Comparison of ENCODE assay signal across 19 cellular contexts in the genomic region with DNA sequence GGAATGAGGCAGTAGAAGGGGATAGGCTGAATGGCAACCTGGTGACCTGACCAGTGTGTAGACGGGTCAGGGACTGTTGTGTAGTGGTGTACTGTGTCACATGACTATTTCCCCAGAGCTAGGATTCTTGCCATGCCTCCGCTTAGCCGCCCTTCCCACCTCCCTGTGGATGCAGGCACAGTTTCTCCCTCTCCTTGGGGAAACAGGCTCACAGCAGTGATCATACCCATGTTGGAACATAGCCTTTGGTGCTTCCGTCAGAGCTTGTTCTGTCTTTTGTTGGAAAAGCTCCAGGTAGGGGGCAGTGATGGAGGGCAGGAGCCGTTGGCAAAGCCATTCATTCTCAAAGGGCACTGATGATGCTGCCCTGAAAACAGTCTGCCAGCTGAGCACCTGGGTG. TPM values are rescaled to one million over a fixed set of nuclear protein-coding genes. Genes with fewer than 3 reads are reported as not detected.
A peak's percentile ranks its signal among the peaks of the same experiment; 100 is the strongest.
DNase-seq lines count a peak whose midpoint lies in the region; ATAC-seq, FAIRE-seq and TF ChIP-seq lines count a peak whose summit lies in the region.
"Had no signal": no experiment of that assay in that cellular context is flagged by ENCODE, and none has a peak within 500 bp of the region (broad histone marks: within the 10 kb centered on the region; RNA-seq: fewer than 3 reads in every experiment).

No MANE protein-coding gene starts in this region.

- H3K27me3 ChIP-seq in K562 (ENCODE audit: control insufficient read depth in 2 of 2, insufficient read depth in 2 of 2, low read length in 2 of 2) = no peaks in the 10 kb centered on the region
- no peaks in the 10 kb centered on the region for H3K27me3 ChIP-seq in rectal smooth muscle tissue (ENCODE audit: control insufficient read depth, insufficient read depth, low read length)
- H3K27me3 ChIP-seq: dorsolateral prefrontal cortex, esophagus squamous epithelium, tibial artery had no signal

- no peaks in the 10 kb centered on the region for H3K79me2 ChIP-seq in K562 (ENCODE audit: control insufficient read depth, insufficient read depth, low read length)

- H3K27ac ChIP-seq in K562 (ENCODE audit: extremely low read depth, low read depth, low read length) (no peak overlapping the region), rectal smooth muscle tissue (ENCODE audit: low read depth, low read length) (peak overlapping the region; percentile 14)
- H3K27ac ChIP-seq: esophagus squamous epithelium, tibial artery had no signal

- H3K9ac ChIP-seq in K562 (ENCODE audit: insufficient read depth in 1 of 2, low read depth in 2 of 2, low read length in 2 of 2) (no peak overlapping the region), rectal smooth muscle tissue (ENCODE audit: low read length) (no peak overlapping the region)

- TF ChIP-seq RAD21 in K562 (CRISPR knock-in tag; conservative IDR thresholded peaks at IDR 0.05 in 1 of 2, IDR thresholded peaks at IDR 0.05 in 1 of 2) = no peak

- no peak for TF ChIP-seq EP300 in K562 (IDR thresholded peaks at IDR 0.05; ENCODE audit: low read length)

- no peaks in the 10 kb centered on the region; a peak in 2 of 5 replicates for H3K4me1 ChIP-seq in K562 (replicated peaks in 1 of 2; ENCODE audit: control insufficient read depth in 2 of 2, insufficient read depth in 2 of 2, low read length in 2 of 2)
- H3K4me1 ChIP-seq in rectal smooth muscle tissue (ENCODE audit: control insufficient read depth, insufficient read depth, low read length) = peaks cover 4% of the 10 kb centered on the region
- H3K4me1 ChIP-seq: esophagus squamous epithelium, tibial artery had no signal

- H3K36me3 ChIP-seq in K562 (ENCODE audit: control insufficient read depth, insufficient read depth, low read length) = peaks cover 65% of the 10 kb centered on the region
- H3K36me3 ChIP-seq in rectal smooth muscle tissue (ENCODE audit: control insufficient read depth, insufficient read depth, low read length) = peaks cover 25% of the 10 kb centered on the region

- no peak overlapping the region for H3K4me2 ChIP-seq in K562 (ENCODE audit: insufficient read depth, low read length)

- WGBS in K562 (ENCODE audit: insufficient coverage, low coverage, missing lambda C conversion rate) = 87% methylated on average over 5 of the region's 5 CpGs

- DNase-seq in NCI-H2196 treated with DMSO at 0.1 percent for 48 hours (lab: John Stamatoyannopoulos, UW; ENCODE audit: unreplicated experiment) (peak; percentile 16), K562 (ENCODE audit: extremely low read depth in 1 of 4, low spot score in 3 of 4) (no peak), left ventricle myocardium superior (peak; percentile 58), NCI-H2171 (lab: John Stamatoyannopoulos, UW) (no peak), NCI-H1105 treated with DMSO at 0.1 percent for 48 hours (lab: John Stamatoyannopoulos, UW) (no peak), GM10248 (ENCODE audit: extremely low spot score) (no peak)
- DNase-seq: activated CD4-positive, CD25-positive, alpha-beta regulatory T cell treated with anti-CD3 and anti-CD28 coated beads, Interleukin-2, amount 50 U/mL, for 72 hours; AML-193; Calu3; dorsolateral prefrontal cortex; esophagus squamous epithelium; HCEC 1CT; mucosa of descending colon; NCI-H446; small intestine had no signal

- H3K4me3 ChIP-seq in K562 (no peak overlapping the region), rectal smooth muscle tissue (ENCODE audit: low read length) (no peak overlapping the region)
- H3K4me3 ChIP-seq: dorsolateral prefrontal cortex, esophagus squamous epithelium, mucosa of descending colon, tibial artery had no signal

- no peaks in the 10 kb centered on the region for H3K9me3 ChIP-seq in K562 (replicated peaks; ENCODE audit: control insufficient read depth, insufficient read depth, low read depth, low read length)
- H3K9me3 ChIP-seq: esophagus squamous epithelium, mucosa of descending colon, tibial artery had no signal

- BruUV-seq in K562 (replicated peaks; lab: Mats Ljungman, UMichigan) = no TSS peak

- ATAC-seq in K562 (no peak), left ventricle myocardium superior (peak; percentile 87), GM18498 (IDR thresholded peaks at IDR 0.05; ENCODE audit: unreplicated experiment) (no peak)
- ATAC-seq: mucosa of descending colon had no signal

- POLR2A ChIA-PET in K562 (lab: Yijun Ruan, JAX) = interaction anchor here (0.8 kb wide), 2 partner anchors 12 to 15 kb away, joined by 3 read pairs; no protein-coding TSS in a partner anchor
- POLR2A ChIA-PET in GM10248 (lab: Yijun Ruan, JAX) = interaction anchor here (0.7 kb wide), 1 partner anchor 12 kb away, joined by 3 read pairs; no protein-coding TSS in a partner anchor

- intact Hi-C loops in K562 (cut with micrococcal nuclease) = no loop called here
- intact Hi-C loops in left ventricle myocardium superior (cut with micrococcal nuclease) = no loop called here

- in situ Hi-C loops in K562 (cut with MboI) = no loop called here

- no peak for TF ChIP-seq POLR2A in K562 (conservative IDR thresholded peaks at IDR 0.05)

- no peaks in the 10 kb centered on the region for H4K20me1 ChIP-seq in K562 (replicated peaks; ENCODE audit: control insufficient read depth, insufficient read depth, low read length)

- H3K9me1 ChIP-seq in K562 (ENCODE audit: control insufficient read depth, insufficient read depth, low read length) = no peaks in the 10 kb centered on the region

- CTCF ChIA-PET in K562 (lab: Yijun Ruan, JAX; ENCODE audit: low intra/inter-chr PET ratio) (no interaction called here), GM10248 (lab: Yijun Ruan, JAX) (interaction anchor here (1.2 to 2.2 kb wide), 2 partner anchors 12 to 80 kb away, joined by 3 to 9 read pairs; no protein-coding TSS in a partner anchor)

- FAIRE-seq in K562 (lab: Jason Lieb, UNC) = no peak
- FAIRE-seq: keratinocyte, small intestine had no signal

- no peak for TF ChIP-seq CTCF in K562 (IDR thresholded peaks at IDR 0.05 in 2 of 3, conservative IDR thresholded peaks at IDR 0.05 in 1 of 3; ENCODE audit: insufficient read depth in 2 of 3, low read depth in 1 of 3, low read length in 3 of 3)
- TF ChIP-seq CTCF in GM10248 (IDR thresholded peaks at IDR 0.05; ENCODE audit: control extremely low read depth, extremely low read depth, low read depth, missing control alignments) = no peak

- H2AFZ ChIP-seq in K562 (ENCODE audit: low read depth, low read length) = no peak overlapping the region

TF ChIP-seq in K562, 482 proteins besides CTCF, POLR2A, EP300 and RAD21:
- TF ChIP-seq TFE3 (CRISPR knock-in tag; IDR thresholded peaks at IDR 0.05) = peak; percentile 49; the same call in 1 of the 2 replicates
- TF ChIP-seq CBX5 (IDR thresholded peaks at IDR 0.05; ENCODE audit: borderline replicate concordance, low read depth) = no peak

RNA-seq across cellular contexts. Expression of gene OGDH, which starts 44.3 kb away (rescaled TPM):
- total RNA-seq in K562 (2011; cell fraction: chromatin; rRNA removed; ENCODE audit: low replicate concordance) = 67.1 and 99.5 TPM in 2 replicates
- 61.5 and 70.1 TPM in 2 replicates for total RNA-seq in K562 (2011; cell fraction: nucleolus; rRNA removed)
- total RNA-seq in K562 (2011; cell fraction: nucleoplasm; rRNA removed) = 49.3 and 64.3 TPM in 2 replicates
- total RNA-seq in K562 (2014; rRNA removed) = 38.6 and 50.0 TPM in 2 replicates
- total RNA-seq in K562 (2014; rRNA removed; fragmentation: Illumina TruSeq; extraction: Trizol) = 20.5 and 21.8 TPM in 2 replicates
- 19.4 and 20.2 TPM in 2 replicates for total RNA-seq in K562 (2015; rRNA removed; fragmentation: Illumina TruSeq; extraction: Trizol)
- total RNA-seq in K562 (2021) = 80.3 and 86.6 TPM in 2 replicates
- 23.5 and 44.6 TPM in 2 replicates for polyA plus RNA-seq in K562 (2011; rRNA removed)
- polyA plus RNA-seq in K562 (2011; cell fraction: cytosol; rRNA removed) = 44.3 and 54.2 TPM in 2 replicates
- 59.0 and 70.4 TPM in 2 replicates for polyA plus RNA-seq in K562 (2011; cell fraction: nucleus; rRNA removed)
- polyA plus RNA-seq in K562 (2012) = 55.7 and 67.9 TPM in 2 replicates
- polyA plus RNA-seq in K562 (2014; fragmentation: Illumina TruSeq; extraction: Trizol) = 58.8 and 59.1 TPM in 2 replicates
- polyA plus RNA-seq in K562 (2014; fragmentation: Nextera tagmentation; extraction: Ambion mirVana) = 1 to 10 TPM; 3.1 to 6.3 TPM
- polyA plus RNA-seq in K562 (2014; rRNA removed) = 31.4 and 31.6 TPM in 2 replicates
- polyA minus RNA-seq in K562 (2011; rRNA and poly(A)+ RNA removed) = 66.0 and 68.6 TPM in 2 replicates
- 52.4 and 53.8 TPM in 2 replicates for polyA minus RNA-seq in K562 (2011; cell fraction: cytosol; rRNA and poly(A)+ RNA removed)
- 25.8 and 36.1 TPM in 2 replicates for polyA minus RNA-seq in K562 (2011; cell fraction: nucleus; rRNA and poly(A)+ RNA removed)
- 701 TPM for total RNA-seq in left ventricle myocardium superior

Comparison
In these comparisons a context has a peak if more than half of its experiments do, and no peak if none do; other contexts are left out.
1. DNase-seq: peak in NCI-H2196 treated with DMSO at 0.1 percent for 48 hours (single experiment) and left ventricle myocardium superior (single experiment); none in K562 (0 of 4), NCI-H2171 (single experiment), NCI-H1105 treated with DMSO at 0.1 percent for 48 hours (single experiment) and GM10248 (single experiment).